In genomic region chr6:69796081-69796626, GRCh38 we compare ENCODE assay signal across 8 cellular contexts. TPM values are rescaled to one million over a fixed set of nuclear protein-coding genes. Genes with fewer than 3 reads are reported as not detected.
DNase-seq lines count a peak whose midpoint lies in the region; ATAC-seq and TF ChIP-seq lines count a peak whose summit lies in the region.

No MANE protein-coding gene starts in this region.

- WGBS in right cardiac atrium, result under 1% methylated on average over 19 of the region's 19 CpGs

- H3K36me3 Mint-ChIP-seq in progenitor cell of endocrine pancreas (ENCODE audit: insufficient read depth), result peaks cover 4% of the 10 kb centered on the region

- ATAC-seq in GM19324 (IDR thresholded peaks at IDR 0.05; ENCODE audit: low FRiP score, unreplicated experiment) (peak; percentile 29), HG03520 (IDR thresholded peaks at IDR 0.05; ENCODE audit: unreplicated experiment) (peak; percentile 27), right cardiac atrium (peak; percentile 3 to 12)

- no peak for TF ChIP-seq CTCF in progenitor cell of endocrine pancreas (IDR thresholded peaks at IDR 0.05; ENCODE audit: unreplicated experiment)

- H3K27me3 ChIP-seq in NT2/D1 (ENCODE audit: insufficient read depth, insufficient read length) (no peaks in the 10 kb centered on the region), right cardiac atrium (ENCODE audit: control insufficient read depth, insufficient read depth) (no peaks in the 10 kb centered on the region)

- no peaks in the 10 kb centered on the region for H3K4me1 ChIP-seq in NT2/D1 (ENCODE audit: insufficient read depth, insufficient read length)
- peaks cover 8% of the 10 kb centered on the region for H3K4me1 ChIP-seq in right cardiac atrium (ENCODE audit: control insufficient read depth, insufficient read depth, low read length)

- peaks cover 7% of the 10 kb centered on the region for H3K9me3 Mint-ChIP-seq in progenitor cell of endocrine pancreas (ENCODE audit: low read depth)

- no peaks in the 10 kb centered on the region for H3K9me3 ChIP-seq in NT2/D1 (ENCODE audit: insufficient read depth, low read length)
- H3K9me3 ChIP-seq in right cardiac atrium (ENCODE audit: control insufficient read depth, low read length), result no peaks in the 10 kb centered on the region

- peak; percentile 63 for DNase-seq in COR-L47 (lab: John Stamatoyannopoulos, UW)
- no peak for DNase-seq in NT2/D1 (ENCODE audit: low read depth, low spot score)
- no peak for DNase-seq in right cardiac atrium
- DNase-seq in progenitor cell of endocrine pancreas (ENCODE audit: low spot score, unreplicated experiment), result no peak
- DNase-seq in amniotic stem cell (lab: John Stamatoyannopoulos, UW), result no peak

- peak overlapping the region; percentile 87 for H3K4me3 Mint-ChIP-seq in progenitor cell of endocrine pancreas (ENCODE audit: low read depth)

- intact Hi-C loops in right cardiac atrium (cut with DNase I), result no loop called here

- H3K36me3 ChIP-seq in NT2/D1 (ENCODE audit: insufficient read depth, insufficient read length, low read length), result no peaks in the 10 kb centered on the region

- no peaks in the 10 kb centered on the region for H3K27me3 Mint-ChIP-seq in progenitor cell of endocrine pancreas

- peak overlapping the region; percentile 56 for H3K9ac ChIP-seq in NT2/D1 (ENCODE audit: insufficient read length, low read depth)

- H3K4me1 Mint-ChIP-seq in progenitor cell of endocrine pancreas (ENCODE audit: low read depth), result peaks cover 28% of the 10 kb centered on the region

- peak overlapping the region; percentile 71 for H3K4me3 ChIP-seq in NT2/D1 (ENCODE audit: insufficient read length, low read depth)
- H3K4me3 ChIP-seq in right cardiac atrium (ENCODE audit: low read length), result peak overlapping the region; percentile 56

- peak overlapping the region; percentile 99 for H3K27ac Mint-ChIP-seq in progenitor cell of endocrine pancreas

- peak overlapping the region; percentile 87 for H3K27ac ChIP-seq in angular gyrus (ENCODE audit: low read depth, low read length)
- peak overlapping the region; percentile 94 for H3K27ac ChIP-seq in right cardiac atrium (ENCODE audit: low read length)

RNA-seq across cellular contexts. Expression of gene LMBRD1, which starts 0.7 kb away (rescaled TPM):
- total RNA-seq in right cardiac atrium, result 10 to 100 TPM; 46.3 to 56.2 (median 50.0) TPM
- 51.5 TPM for polyA plus RNA-seq in right cardiac atrium
- total RNA-seq in progenitor cell of endocrine pancreas, result 39.1 and 40.9 TPM in 2 replicates
